23 cellular contexts compared by ENCODE assay signal in genomic region chr18:35979112-35979511, GRCh38.
"Had no signal": no experiment of that assay in that cellular context is flagged by ENCODE, and none has a peak within 500 bp of the region (broad histone marks: within the 10 kb centered on the region; RNA-seq: fewer than 3 reads in every experiment).

No MANE protein-coding gene starts in this region.

- H3K27me3 ChIP-seq: colonic mucosa, esophagus muscularis mucosa, foreskin keratinocyte, gastroesophageal sphincter, heart left ventricle, hepatocyte had no signal

- H3K4me1 ChIP-seq: colonic mucosa had no signal

- DNase-seq: colonic mucosa; cortex of kidney; effector CD4-positive, alpha-beta T cell; effector memory CD4-positive, alpha-beta T cell; foreskin keratinocyte; heart left ventricle; hypothalamus; immature natural killer cell; islet precursor cell; kidney; kidney glomerular epithelial cell; left colon; left ventricle myocardium inferior; lower lobe of right lung; mesenchymal stem cell; mucosa of descending colon; naive B cell had no signal

- H3K27ac ChIP-seq: colonic mucosa, esophagus muscularis mucosa, foreskin keratinocyte, gastroesophageal sphincter, heart left ventricle, hepatocyte, left ventricle myocardium inferior, lower lobe of right lung had no signal

- ATAC-seq: foreskin keratinocyte, gastroesophageal sphincter, heart left ventricle, left colon, left lobe of liver, lower lobe of right lung, mucosa of descending colon had no signal

- H3K9me3 ChIP-seq: colonic mucosa, esophagus muscularis mucosa, gastroesophageal sphincter, heart left ventricle, left ventricle myocardium inferior, lower lobe of right lung, mucosa of descending colon had no signal

- H3K4me3 ChIP-seq: colonic mucosa, esophagus muscularis mucosa, gastroesophageal sphincter, heart left ventricle, hepatocyte, left ventricle myocardium inferior, lower lobe of right lung, mucosa of descending colon had no signal

- H2AFZ ChIP-seq: hepatocyte had no signal

- H3K4me2 ChIP-seq: hepatocyte had no signal

- FAIRE-seq: endothelial cell of umbilical vein, frontal cortex, kidney had no signal
